19 cellular contexts compared by ENCODE assay signal in genomic region chr6:21208796-21209186, GRCh38.
DNase-seq lines count a peak whose midpoint lies in the region; ATAC-seq, FAIRE-seq and TF ChIP-seq lines count a peak whose summit lies in the region.
"Had no signal": no experiment of that assay in that cellular context is flagged by ENCODE, and none has a peak within 500 bp of the region (broad histone marks: within the 10 kb centered on the region; RNA-seq: fewer than 3 reads in every experiment).

No MANE protein-coding gene starts in this region.

- no peaks in the 10 kb centered on the region for H3K27me3 ChIP-seq in foreskin keratinocyte

- peak overlapping the region; percentile 15 for H3K27ac ChIP-seq in foreskin keratinocyte
- H3K27ac ChIP-seq: SK-N-MC had no signal

- no peak for ATAC-seq in foreskin keratinocyte
- ATAC-seq: HCT116, PC-3 had no signal

- TF ChIP-seq POLR2A in GM12891 (IDR thresholded peaks at IDR 0.05; ENCODE audit: low read depth, low read length), result no peak
- no peak for TF ChIP-seq POLR2A in erythroblast (IDR thresholded peaks at IDR 0.05; ENCODE audit: low read length)

- no peak for TF ChIP-seq CTCF in foreskin keratinocyte (conservative IDR thresholded peaks at IDR 0.05)

- DNase-seq in NCI-H345 (lab: John Stamatoyannopoulos, UW) (peak; percentile 52), NCI-H345 treated with DMSO at 0.1 percent for 48 hours (lab: John Stamatoyannopoulos, UW; ENCODE audit: unreplicated experiment) (no peak), GM12891 (ENCODE audit: insufficient read length, low spot score) (no peak), NOMO-1 treated with DMSO at 0.1 percent for 48 hours (lab: John Stamatoyannopoulos, UW; ENCODE audit: unreplicated experiment) (peak; percentile 44), foreskin keratinocyte (no peak), EL (no peak), ureter (ENCODE audit: low spot score) (no peak), erythroblast (lab: John Stamatoyannopoulos, UW) (no peak)
- DNase-seq: CD4-positive, CD25-positive, alpha-beta regulatory T cell; DMS53; NCI-H1105; NCI-H187 treated with DMSO at 0.1 percent for 48 hours; NCI-H2227 treated with DMSO at 0.1 percent for 48 hours; NCI-H82; PC-3; T-helper 1 cell had no signal

- FAIRE-seq in GM12891 (lab: Jason Lieb, UNC), result peak; percentile 71
- FAIRE-seq: A204.1 had no signal

- H3K4me1 ChIP-seq in foreskin keratinocyte, result no peaks in the 10 kb centered on the region

TF ChIP-seq in GM12891, 5 proteins besides CTCF, POLR2A, EP300 and RAD21:
- TF ChIP-seq POU2F2 (IDR thresholded peaks at IDR 0.05; ENCODE audit: low read depth, low read length) (no peak), PAX5 (IDR thresholded peaks at IDR 0.05; ENCODE audit: insufficient read depth, low read length, severe bottlenecking) (no peak), TAF1 (IDR thresholded peaks at IDR 0.05; ENCODE audit: low read depth, low read length) (no peak), SPI1 (IDR thresholded peaks at IDR 0.05; ENCODE audit: low read depth, low read length) (no peak), POLR2AphosphoS5 (IDR thresholded peaks at IDR 0.05; ENCODE audit: low read depth, low read length) (no peak)

Comparison
In these comparisons a context has a peak if more than half of its experiments do, and no peak if none do; other contexts are left out.
1. DNase-seq: peak in NCI-H345 (single experiment) and NOMO-1 treated with DMSO at 0.1 percent for 48 hours (single experiment); none in NCI-H345 treated with DMSO at 0.1 percent for 48 hours (single experiment), GM12891 (single experiment), foreskin keratinocyte (0 of 2), EL (single experiment), ureter (single experiment) and erythroblast (0 of 2).